In genomic region chr17:46012506-46013079, GRCh38 we compare ENCODE assay signal across 25 cellular contexts. TPM values are rescaled to one million over a fixed set of nuclear protein-coding genes. Genes with fewer than 3 reads are reported as not detected.
DNase-seq lines count a peak whose midpoint lies in the region; ATAC-seq, FAIRE-seq and TF ChIP-seq lines count a peak whose summit lies in the region.
"Had no signal": no experiment of that assay in that cellular context is flagged by ENCODE, and none has a peak within 500 bp of the region (broad histone marks: within the 10 kb centered on the region; RNA-seq: fewer than 3 reads in every experiment).

No MANE protein-coding gene starts in this region.

- no peaks in the 10 kb centered on the region for H4K20me1 ChIP-seq in mammary epithelial cell (ENCODE audit: insufficient read depth, low read length)
- H4K20me1 ChIP-seq: BLaER1 had no signal

- H3K4me1 ChIP-seq in spleen (no peaks in the 10 kb centered on the region), mammary epithelial cell (ENCODE audit: insufficient read depth, low read length) (peaks cover 5% of the 10 kb centered on the region), upper lobe of left lung (peaks cover 0 to 4% (median 1%) of the 10 kb centered on the region in 4 donors)
- H3K4me1 ChIP-seq: HAP-1 had no signal

- no peak overlapping the region for H3K4me2 ChIP-seq in mammary epithelial cell (ENCODE audit: insufficient read depth, low read depth, low read length)
- H3K4me2 ChIP-seq: BLaER1, GM23338, KMS-11 had no signal

- H3K9me3 ChIP-seq in spleen = no peaks in the 10 kb centered on the region
- no peaks in the 10 kb centered on the region for H3K9me3 ChIP-seq in mammary epithelial cell (replicated peaks; ENCODE audit: insufficient read depth, low read length)
- H3K9me3 ChIP-seq in upper lobe of left lung = no peaks in the 10 kb centered on the region
- H3K9me3 ChIP-seq: BLaER1, HAP-1 had no signal

- ATAC-seq in activated T-helper 17 cell treated with anti-CD3 and anti-CD28 coated beads, Interleukin-2, amount 50 U/mL, for 72 hours (replicated peaks) = no peak
- no peak for ATAC-seq in upper lobe of left lung (ENCODE audit: low FRiP score in 2 of 2)
- ATAC-seq: PC-3 had no signal

- H3K36me3 ChIP-seq in spleen (no peaks in the 10 kb centered on the region), mammary epithelial cell (ENCODE audit: insufficient read depth, low read length) (no peaks in the 10 kb centered on the region), upper lobe of left lung (no peaks in the 10 kb centered on the region)
- H3K36me3 ChIP-seq: BLaER1, HAP-1 had no signal

- no peaks in the 10 kb centered on the region for H3K9me3 Mint-ChIP-seq in activated T-helper 17 cell treated with anti-CD3 and anti-CD28 coated beads, Interleukin-2, amount 50 U/mL, for 72 hours
- no peaks in the 10 kb centered on the region for H3K9me3 Mint-ChIP-seq in nephron progenitor cell
- H3K9me3 Mint-ChIP-seq: CD4-positive, CD25-positive, alpha-beta regulatory T cell; GM23338; HFFc6; IgD-negative memory B cell had no signal

- peak; percentile 70 for FAIRE-seq in HTR-8/SVneo (lab: Jason Lieb, UNC)
- FAIRE-seq: A204.1 had no signal

- TF ChIP-seq POLR2A in spleen (IDR thresholded peaks at IDR 0.05) (no peak), upper lobe of left lung (IDR thresholded peaks at IDR 0.05) (no peak)

- H3K27me3 ChIP-seq in spleen (replicated peaks in 1 of 7) (peaks cover 0 to 6% (median 0%) of the 10 kb centered on the region in 7 donors), mammary epithelial cell (ENCODE audit: insufficient read depth, low read length) (no peaks in the 10 kb centered on the region), upper lobe of left lung (no peaks in the 10 kb centered on the region)
- H3K27me3 ChIP-seq: BLaER1 had no signal

- TF ChIP-seq CTCF in nephron progenitor cell (IDR thresholded peaks at IDR 0.05) = no peak
- no peak for TF ChIP-seq CTCF in spleen (IDR thresholded peaks at IDR 0.05 in 8 of 11, conservative IDR thresholded peaks at IDR 0.05 in 3 of 11)
- TF ChIP-seq CTCF in mammary epithelial cell (conservative IDR thresholded peaks at IDR 0.05 in 1 of 2, IDR thresholded peaks at IDR 0.05 in 1 of 2; ENCODE audit: extremely low read depth in 1 of 2, insufficient read depth in 1 of 2, low read depth in 1 of 2, low read length in 2 of 2) = no peak
- no peak for TF ChIP-seq CTCF in upper lobe of left lung (IDR thresholded peaks at IDR 0.05)

- no peak overlapping the region for H3K4me3 Mint-ChIP-seq in activated T-helper 17 cell treated with anti-CD3 and anti-CD28 coated beads, Interleukin-2, amount 50 U/mL, for 72 hours
- H3K4me3 Mint-ChIP-seq in nephron progenitor cell = no peak overlapping the region
- H3K4me3 Mint-ChIP-seq: CD4-positive, CD25-positive, alpha-beta regulatory T cell; GM23338; HFFc6; IgD-negative memory B cell had no signal

- dilution Hi-C loops in mammary epithelial cell (cut with HindIII; ENCODE audit: low sequenced_read_pairs) = no loop called here

- TF ChIP-seq EP300 in upper lobe of left lung (IDR thresholded peaks at IDR 0.05) = no peak

- H3K79me2 ChIP-seq in mammary epithelial cell (ENCODE audit: insufficient read depth, low read length) = no peaks in the 10 kb centered on the region

- H3K4me3 ChIP-seq in spleen (no peak overlapping the region), mammary epithelial cell (replicated peaks in 1 of 3; ENCODE audit: insufficient read depth in 1 of 3, low read depth in 2 of 3, low read length in 3 of 3) (no peak overlapping the region), upper lobe of left lung (no peak overlapping the region)
- H3K4me3 ChIP-seq: BLaER1, GM23338, HAP-1 had no signal

- H3K4me1 Mint-ChIP-seq in activated T-helper 17 cell treated with anti-CD3 and anti-CD28 coated beads, Interleukin-2, amount 50 U/mL, for 72 hours = no peaks in the 10 kb centered on the region
- peaks cover 26% of the 10 kb centered on the region for H3K4me1 Mint-ChIP-seq in nephron progenitor cell
- H3K4me1 Mint-ChIP-seq: CD4-positive, CD25-positive, alpha-beta regulatory T cell; GM23338 had no signal

- no peak overlapping the region for H3K27ac ChIP-seq in spleen
- no peak overlapping the region for H3K27ac ChIP-seq in mammary epithelial cell (ENCODE audit: insufficient read depth, low read depth, low read length)
- H3K27ac ChIP-seq in upper lobe of left lung = no peak overlapping the region
- H3K27ac ChIP-seq: BLaER1, KMS-11 had no signal

- DNase-seq in HTR-8/SVneo (ENCODE audit: insufficient read length, low spot score) (no peak), nephron progenitor cell (no peak), spleen (peak; percentile 59), mammary epithelial cell (no peak), upper lobe of left lung (no peak), ureter (ENCODE audit: low spot score) (no peak)
- DNase-seq: CD4-positive, CD25-positive, alpha-beta regulatory T cell; DMS153; DND-41; HFFc6; MM.1S; NCI-H2029; NCI-H446 treated with DMSO at 0.1 percent for 48 hours; NCI-H526; NCI-H82; NK-92 treated with Interleukin-12 subunit alpha and Interleukin-12 subunit beta, amount 100 ng/mL, for 24 hours; PC-3 had no signal

- no peak overlapping the region for H3K9ac ChIP-seq in mammary epithelial cell (ENCODE audit: insufficient read depth, low read length)
- H3K9ac ChIP-seq: BLaER1, KMS-11 had no signal

- no peak overlapping the region for H2AFZ ChIP-seq in mammary epithelial cell (ENCODE audit: low read depth, low read length)
- H2AFZ ChIP-seq: GM23338 had no signal

- peak overlapping the region; percentile 43 for H3K27ac Mint-ChIP-seq in activated T-helper 17 cell treated with anti-CD3 and anti-CD28 coated beads, Interleukin-2, amount 50 U/mL, for 72 hours
- peak overlapping the region; percentile 74 for H3K27ac Mint-ChIP-seq in nephron progenitor cell
- H3K27ac Mint-ChIP-seq: CD4-positive, CD25-positive, alpha-beta regulatory T cell; GM23338; HFFc6; IgD-negative memory B cell had no signal

- 79 to 81% (median 80%) methylated on average over 10 to 11 of the region's 11 CpGs for WGBS in spleen, 5 donors
- WGBS in mammary epithelial cell (ENCODE audit: low coverage, missing lambda C conversion rate) = 74% methylated on average over 9 of the region's 11 CpGs
- 72 to 89% methylated on average over 9 to 11 of the region's 11 CpGs for WGBS in upper lobe of left lung, 2 donors

- intact Hi-C loops in spleen (cut with DNase I; ENCODE audit: low total_unique reads) (no loop called here), mammary epithelial cell (cut with micrococcal nuclease) (no loop called here)

- in situ Hi-C loops in mammary epithelial cell (cut with MboI; ENCODE audit: low sequenced_read_pairs in 2 of 2) = no loop called here

- H3K27me3 Mint-ChIP-seq in activated T-helper 17 cell treated with anti-CD3 and anti-CD28 coated beads, Interleukin-2, amount 50 U/mL, for 72 hours = no peaks in the 10 kb centered on the region
- peaks cover 9% of the 10 kb centered on the region for H3K27me3 Mint-ChIP-seq in nephron progenitor cell (ENCODE audit: low read depth, poor library complexity)
- H3K27me3 Mint-ChIP-seq: CD4-positive, CD25-positive, alpha-beta regulatory T cell; IgD-negative memory B cell had no signal

- CTCF ChIA-PET in mammary epithelial cell (lab: Charles Lee; ENCODE audit: low non-redundant PET) = no interaction called here

- no peaks in the 10 kb centered on the region for H3K36me3 Mint-ChIP-seq in activated T-helper 17 cell treated with anti-CD3 and anti-CD28 coated beads, Interleukin-2, amount 50 U/mL, for 72 hours (ENCODE audit: low read depth)
- no peaks in the 10 kb centered on the region for H3K36me3 Mint-ChIP-seq in nephron progenitor cell (ENCODE audit: low read depth)
- H3K36me3 Mint-ChIP-seq: CD4-positive, CD25-positive, alpha-beta regulatory T cell; IgD-negative memory B cell had no signal

- no TSS peak for BruUV-seq in mammary epithelial cell (replicated peaks; lab: Mats Ljungman, UMichigan)

RNA-seq across cellular contexts. Expression of gene STH, which starts 13.5 kb away (rescaled TPM):
- not detected for total RNA-seq in activated T-helper 17 cell treated with anti-CD3 and anti-CD28 coated beads, Interleukin-2, amount 50 U/mL, for 72 hours
- total RNA-seq in spleen (not detected), mammary epithelial cell (not detected), upper lobe of left lung (not detected), ureter (not detected)
- polyA plus RNA-seq in spleen (not detected), mammary epithelial cell (not detected)
- polyA minus RNA-seq in mammary epithelial cell = not detected
- total RNA-seq: CD4-positive, CD25-positive, alpha-beta regulatory T cell; GM23338; HFFc6; PC-3 had no signal
- polyA plus RNA-seq: AG04450; CD4-positive, CD25-positive, alpha-beta regulatory T cell; IgD-negative memory B cell had no signal
